In the genomic region with DNA sequence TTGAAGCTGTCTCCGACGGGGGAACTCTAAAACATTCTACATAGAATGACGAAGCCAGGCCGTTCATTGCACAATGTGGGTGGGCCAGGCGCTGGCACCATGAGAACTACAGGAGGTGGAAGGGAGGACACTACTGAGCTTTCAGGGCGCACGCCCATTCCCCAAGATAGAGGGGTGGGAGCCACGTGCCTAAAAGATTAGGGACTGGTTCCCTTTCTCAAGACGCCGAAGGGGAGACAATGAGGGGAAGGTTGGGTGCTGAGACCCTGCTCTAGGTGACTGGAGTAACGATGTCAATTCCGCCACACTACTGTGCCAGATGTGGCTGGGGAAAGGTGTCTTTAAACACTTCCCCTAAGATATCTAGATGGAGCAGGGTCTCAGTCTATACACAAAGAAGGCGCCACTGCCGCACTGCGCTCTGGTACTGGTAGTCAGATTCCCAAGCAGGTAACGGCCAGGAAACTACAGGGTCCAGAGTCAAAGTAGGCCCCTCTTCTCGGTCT, we compare ENCODE assay signal across 8 cellular contexts. TPM values are rescaled to one million over a fixed set of nuclear protein-coding genes. Genes with fewer than 3 reads are reported as not detected.
DNase-seq lines count a peak whose midpoint lies in the region; ATAC-seq, FAIRE-seq and TF ChIP-seq lines count a peak whose summit lies in the region.

No MANE protein-coding gene starts in this region.

- peak; percentile 4 for ATAC-seq in activated CD8-positive, alpha-beta memory T cell treated with anti-CD3 and anti-CD28 coated beads, Interleukin-2, amount 10 ng/mL, durations not matched to agents 7 days and 5 days
- peak; percentile 9 for ATAC-seq in stimulated activated naive CD8-positive, alpha-beta T cell treated with anti-CD3 and anti-CD28 coated beads, Interleukin-15, Interleukin-2, amounts not matched to agents 100 U/mL and 50 U/mL, for 24 hours
- no peak for ATAC-seq in HG02623 (IDR thresholded peaks at IDR 0.05; ENCODE audit: unreplicated experiment)

- TF ChIP-seq POLR2A in NB4 (IDR thresholded peaks at IDR 0.05; ENCODE audit: extremely low read depth, insufficient read length) = no peak

- peak overlapping the region; percentile 97 for H3K4me3 Mint-ChIP-seq in activated CD8-positive, alpha-beta memory T cell treated with anti-CD3 and anti-CD28 coated beads, Interleukin-2, amount 10 ng/mL, durations not matched to agents 7 days and 5 days

- H3K27ac ChIP-seq in brain microvascular endothelial cell (peak overlapping the region; percentile 99), kidney (ENCODE audit: low read depth in 2 of 2, low read length in 2 of 2) (peak overlapping the region; percentile 98 to 100)

- no peaks in the 10 kb centered on the region for H3K27me3 Mint-ChIP-seq in activated CD8-positive, alpha-beta memory T cell treated with anti-CD3 and anti-CD28 coated beads, Interleukin-2, amount 10 ng/mL, durations not matched to agents 7 days and 5 days

- H3K36me3 ChIP-seq in brain microvascular endothelial cell (replicated peaks) (peaks cover 2% of the 10 kb centered on the region), kidney (ENCODE audit: control insufficient read depth in 1 of 2, insufficient read depth in 2 of 2, low read length in 2 of 2) (peaks cover 0 to 3% of the 10 kb centered on the region in 2 donors)

- no peak for TF ChIP-seq CTCF in NB4 (IDR thresholded peaks at IDR 0.05; ENCODE audit: low read depth, low read length)
- no peak for TF ChIP-seq CTCF in brain microvascular endothelial cell (IDR thresholded peaks at IDR 0.05; ENCODE audit: low read depth, low read length, missing control alignments)
- no peak for TF ChIP-seq CTCF in kidney (IDR thresholded peaks at IDR 0.05; ENCODE audit: borderline replicate concordance, extremely low read depth, insufficient read depth)

- peaks cover 17 to 32% of the 10 kb centered on the region in 2 donors for H3K4me1 ChIP-seq in kidney (ENCODE audit: control insufficient read depth in 1 of 2, insufficient read depth in 1 of 2, low read depth in 1 of 2, low read length in 2 of 2)

- peaks cover 3% of the 10 kb centered on the region for H3K9me3 Mint-ChIP-seq in activated CD8-positive, alpha-beta memory T cell treated with anti-CD3 and anti-CD28 coated beads, Interleukin-2, amount 10 ng/mL, durations not matched to agents 7 days and 5 days (ENCODE audit: low read depth)

- H3K9ac ChIP-seq in kidney (ENCODE audit: low read length in 2 of 2) = peak overlapping the region; percentile 78 to 100

- in situ Hi-C loops in brain microvascular endothelial cell (cut with HindIII; ENCODE audit: low pct_ligation_motif_present, low sequenced_read_pairs) = no loop called here

- no peaks in the 10 kb centered on the region for H3K9me3 ChIP-seq in kidney (ENCODE audit: control insufficient read depth in 1 of 2, low read length in 2 of 2)

- H3K4me3 ChIP-seq in NB4 (ENCODE audit: low read depth, low read length) = peak overlapping the region; percentile 97
- peak overlapping the region; percentile 100 for H3K4me3 ChIP-seq in brain microvascular endothelial cell (ENCODE audit: low read depth, low read length)
- H3K4me3 ChIP-seq in kidney (ENCODE audit: low read length in 2 of 2) = peak overlapping the region; percentile 91 to 98

- no peak for FAIRE-seq in kidney (lab: Jason Lieb, UNC)

- no peak for DNase-seq in activated CD8-positive, alpha-beta memory T cell treated with anti-CD3 and anti-CD28 coated beads, Interleukin-2, amount 10 ng/mL, durations not matched to agents 7 days and 5 days
- DNase-seq in activated CD8-positive, alpha-beta memory T cell treated with anti-CD3 and anti-CD28 coated beads, Interleukin-2, amount 50 U/mL, for 48 hours = no peak
- DNase-seq in NB4 (ENCODE audit: low read depth) = peak; percentile 82
- DNase-seq in brain microvascular endothelial cell = peak; percentile 47
- peak; percentile 75 for DNase-seq in kidney
- peak; percentile 21 for DNase-seq in stimulated activated naive CD8-positive, alpha-beta T cell treated with anti-CD3 and anti-CD28 coated beads, Interleukin-15, Interleukin-2, amounts not matched to agents 100 U/mL and 50 U/mL, for 24 hours
- DNase-seq in cortex of kidney (lab: John Stamatoyannopoulos, UW) = no peak

- CTCF ChIA-PET in activated CD8-positive, alpha-beta memory T cell treated with anti-CD3 and anti-CD28 coated beads, Interleukin-2, amount 10 ng/mL, durations not matched to agents 7 days and 5 days (lab: Charles Lee) = interaction anchor here (1.4 to 1.5 kb wide), 2 partner anchors 12 to 41 kb away, joined by 3 to 8 read pairs; a partner anchor contains a TSS

- intact Hi-C loops in kidney (cut with DNase I) = no loop called here

- H3K27ac Mint-ChIP-seq in activated CD8-positive, alpha-beta memory T cell treated with anti-CD3 and anti-CD28 coated beads, Interleukin-2, amount 10 ng/mL, durations not matched to agents 7 days and 5 days = peak overlapping the region; percentile 99

- H3K36me3 Mint-ChIP-seq in activated CD8-positive, alpha-beta memory T cell treated with anti-CD3 and anti-CD28 coated beads, Interleukin-2, amount 10 ng/mL, durations not matched to agents 7 days and 5 days = peaks cover 23% of the 10 kb centered on the region

- H3K4me1 Mint-ChIP-seq in activated CD8-positive, alpha-beta memory T cell treated with anti-CD3 and anti-CD28 coated beads, Interleukin-2, amount 10 ng/mL, durations not matched to agents 7 days and 5 days = peaks cover 54% of the 10 kb centered on the region

- H3K27me3 ChIP-seq in brain microvascular endothelial cell (replicated peaks) = no peaks in the 10 kb centered on the region

RNA-seq across cellular contexts. Expression of a gene that starts 0.8 kb away (rescaled TPM):
- 100 to 1,000 TPM; 331 to 410 TPM for total RNA-seq in activated CD8-positive, alpha-beta memory T cell treated with anti-CD3 and anti-CD28 coated beads, Interleukin-2, amount 10 ng/mL, durations not matched to agents 7 days and 5 days
- total RNA-seq in kidney = 486 TPM
- 165 TPM for polyA plus RNA-seq in kidney (ENCODE audit: insufficient read depth, low read depth, low replicate concordance)

RNA-seq across cellular contexts. Expression of a gene that starts 23.5 kb away (rescaled TPM):
- 10 to 100 TPM; 62.7 to 71.0 TPM for total RNA-seq in activated CD8-positive, alpha-beta memory T cell treated with anti-CD3 and anti-CD28 coated beads, Interleukin-2, amount 10 ng/mL, durations not matched to agents 7 days and 5 days
- 36.8 TPM for total RNA-seq in kidney
- polyA plus RNA-seq in kidney (ENCODE audit: insufficient read depth, low read depth, low replicate concordance) = 21.2 TPM

RNA-seq across cellular contexts. Expression of a gene that starts 40.4 kb away (rescaled TPM):
- 10 to 100 TPM; 39.7 to 58.7 TPM for total RNA-seq in activated CD8-positive, alpha-beta memory T cell treated with anti-CD3 and anti-CD28 coated beads, Interleukin-2, amount 10 ng/mL, durations not matched to agents 7 days and 5 days
- 35.2 TPM for total RNA-seq in kidney
- 13.3 TPM for polyA plus RNA-seq in kidney (ENCODE audit: insufficient read depth, low read depth, low replicate concordance)

Comparison
In these comparisons a context has a peak if more than half of its experiments do, and no peak if none do; other contexts are left out.
1. DNase-seq: peak in NB4 (single experiment), brain microvascular endothelial cell (single experiment), kidney (single experiment) and stimulated activated naive CD8-positive, alpha-beta T cell treated with anti-CD3 and anti-CD28 coated beads, Interleukin-15, Interleukin-2, amounts not matched to agents 100 U/mL and 50 U/mL, for 24 hours (single experiment); none in activated CD8-positive, alpha-beta memory T cell treated with anti-CD3 and anti-CD28 coated beads, Interleukin-2, amount 10 ng/mL, durations not matched to agents 7 days and 5 days (single experiment), activated CD8-positive, alpha-beta memory T cell treated with anti-CD3 and anti-CD28 coated beads, Interleukin-2, amount 50 U/mL, for 48 hours (single experiment) and cortex of kidney (single experiment).
2. Peak in every context shown above with its lines, with median percentiles within 50 percentile points of each other: H3K4me3 ChIP-seq.